In the genomic region with DNA sequence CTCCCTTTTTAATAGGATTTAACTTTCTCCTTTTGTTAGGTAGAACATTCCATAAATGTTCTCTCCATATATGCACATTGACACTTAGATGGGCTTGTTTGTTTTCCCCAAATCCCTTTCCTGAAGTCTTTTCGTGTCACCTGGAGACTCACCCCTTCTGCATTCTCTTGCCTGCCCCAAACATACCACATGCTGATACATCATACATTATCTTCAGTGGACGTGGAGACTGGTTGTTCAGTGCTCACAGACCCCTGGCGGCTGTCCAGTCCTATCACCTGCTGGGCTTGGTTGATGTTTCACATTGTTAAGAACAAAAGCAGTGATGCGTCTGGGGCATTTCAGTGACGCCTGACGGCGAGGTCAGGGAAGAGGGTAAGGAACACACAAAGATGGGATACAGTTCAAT, we compare ENCODE assay signal across 9 cellular contexts. TPM values are rescaled to one million over a fixed set of nuclear protein-coding genes. Genes with fewer than 3 reads are reported as not detected.
DNase-seq lines count a peak whose midpoint lies in the region; ATAC-seq and TF ChIP-seq lines count a peak whose summit lies in the region.
"Had no signal": no experiment of that assay in that cellular context is flagged by ENCODE, and none has a peak within 500 bp of the region (broad histone marks: within the 10 kb centered on the region; RNA-seq: fewer than 3 reads in every experiment).

No MANE protein-coding gene starts in this region.

- TF ChIP-seq CTCF in OCI-LY3 (IDR thresholded peaks at IDR 0.05; ENCODE audit: low read depth, low read length) (no peak; the same call in 1 of the 2 replicates), vagina (IDR thresholded peaks at IDR 0.05) (no peak), MCF 10A (IDR thresholded peaks at IDR 0.05; ENCODE audit: unreplicated experiment) (no peak)

- peak overlapping the region; percentile 63 for H3K4me2 ChIP-seq in OCI-LY3 (ENCODE audit: low read length)

- POLR2A ChIA-PET in MCF 10A (lab: Yijun Ruan, JAX), result interaction anchor here (1.2 to 9.5 kb wide), 3 partner anchors 19 to 364 kb away, joined by 4 to 238 read pairs (median 12); partner anchors contain the start of gene BTG2

- H3K4me3 ChIP-seq in OCI-LY3 (ENCODE audit: low read length), result no peak overlapping the region
- no peak overlapping the region for H3K4me3 ChIP-seq in vagina
- H3K4me3 ChIP-seq: cardiac muscle cell had no signal

- intact Hi-C loops in vagina (cut with DNase I), result loop anchor here (5.0 kb wide), 1 partner anchor 56 kb away; no protein-coding TSS in a partner anchor
- intact Hi-C loops in MCF 10A (cut with micrococcal nuclease), result loop anchor here (5.0 kb wide), 1 partner anchor 291 kb away; no protein-coding TSS in a partner anchor

- no peaks in the 10 kb centered on the region for H3K36me3 Mint-ChIP-seq in stimulated activated naive CD8-positive, alpha-beta T cell treated with anti-CD3 and anti-CD28 coated beads, Interleukin-15, Interleukin-2, amounts not matched to agents 100 ng/mL and 50 ng/mL, for 24 hours (ENCODE audit: low read depth)
- no peaks in the 10 kb centered on the region for H3K36me3 Mint-ChIP-seq in immature natural killer cell
- H3K36me3 Mint-ChIP-seq in MCF 10A (ENCODE audit: insufficient read depth, unreplicated experiment), result no peaks in the 10 kb centered on the region

- H3K27me3 ChIP-seq in OCI-LY3 (ENCODE audit: low read depth, low read length) (no peaks in the 10 kb centered on the region), vagina (no peaks in the 10 kb centered on the region)
- H3K27me3 ChIP-seq: cardiac muscle cell had no signal

- no peaks in the 10 kb centered on the region for H3K9me3 Mint-ChIP-seq in stimulated activated naive CD8-positive, alpha-beta T cell treated with anti-CD3 and anti-CD28 coated beads, Interleukin-15, Interleukin-2, amounts not matched to agents 100 ng/mL and 50 ng/mL, for 24 hours
- no peaks in the 10 kb centered on the region for H3K9me3 Mint-ChIP-seq in stimulated activated naive CD8-positive, alpha-beta T cell treated with anti-CD3 and anti-CD28 coated beads, Interleukin-15, amount 100 ng/mL, for 72 hours
- no peaks in the 10 kb centered on the region for H3K9me3 Mint-ChIP-seq in immature natural killer cell
- H3K9me3 Mint-ChIP-seq in MCF 10A (ENCODE audit: unreplicated experiment), result no peaks in the 10 kb centered on the region

- H3K27ac ChIP-seq in OCI-LY3 (ENCODE audit: low read length) (no peak overlapping the region), vagina (peak overlapping the region; percentile 89)

- H4K20me1 ChIP-seq in OCI-LY3 (ENCODE audit: insufficient read depth, low read length), result no peaks in the 10 kb centered on the region

- H3K27ac Mint-ChIP-seq in stimulated activated naive CD8-positive, alpha-beta T cell treated with anti-CD3 and anti-CD28 coated beads, Interleukin-15, Interleukin-2, amounts not matched to agents 100 ng/mL and 50 ng/mL, for 24 hours, result no peak overlapping the region
- H3K27ac Mint-ChIP-seq in stimulated activated naive CD8-positive, alpha-beta T cell treated with anti-CD3 and anti-CD28 coated beads, Interleukin-15, amount 100 ng/mL, for 72 hours, result no peak overlapping the region
- H3K27ac Mint-ChIP-seq in immature natural killer cell, result peak overlapping the region; percentile 95 to 99 (median 97)
- no peak overlapping the region for H3K27ac Mint-ChIP-seq in MCF 10A (ENCODE audit: low read depth, unreplicated experiment)

- CTCF ChIA-PET in MCF 10A (lab: Yijun Ruan, JAX), result interaction anchor here (1.2 to 20.2 kb wide), 6 partner anchors 10 to 59 kb away, joined by 3 to 980 read pairs (median 130); no protein-coding TSS in a partner anchor

- H3K27me3 Mint-ChIP-seq in stimulated activated naive CD8-positive, alpha-beta T cell treated with anti-CD3 and anti-CD28 coated beads, Interleukin-15, Interleukin-2, amounts not matched to agents 100 ng/mL and 50 ng/mL, for 24 hours, result no peaks in the 10 kb centered on the region
- H3K27me3 Mint-ChIP-seq in stimulated activated naive CD8-positive, alpha-beta T cell treated with anti-CD3 and anti-CD28 coated beads, Interleukin-15, amount 100 ng/mL, for 72 hours, result no peaks in the 10 kb centered on the region
- peaks cover 10 to 26% (median 10%) of the 10 kb centered on the region in 3 donors for H3K27me3 Mint-ChIP-seq in immature natural killer cell (ENCODE audit: low read depth in 3 of 3)
- peaks cover 5% of the 10 kb centered on the region for H3K27me3 Mint-ChIP-seq in MCF 10A (ENCODE audit: insufficient read depth, unreplicated experiment)

- H3K9me3 ChIP-seq in OCI-LY3 (ENCODE audit: insufficient read depth, low read length) (no peaks in the 10 kb centered on the region; the same call in 1 of the 2 replicates), vagina (no peaks in the 10 kb centered on the region)

- no TSS peak for BruUV-seq in MCF 10A (replicated peaks; lab: Mats Ljungman, UMichigan)

- H2AFZ ChIP-seq in OCI-LY3 (ENCODE audit: low read depth, low read length), result no peak overlapping the region

- peaks cover 56% of the 10 kb centered on the region for H3K4me1 Mint-ChIP-seq in stimulated activated naive CD8-positive, alpha-beta T cell treated with anti-CD3 and anti-CD28 coated beads, Interleukin-15, Interleukin-2, amounts not matched to agents 100 ng/mL and 50 ng/mL, for 24 hours (ENCODE audit: low read depth)
- peaks cover 53% of the 10 kb centered on the region for H3K4me1 Mint-ChIP-seq in stimulated activated naive CD8-positive, alpha-beta T cell treated with anti-CD3 and anti-CD28 coated beads, Interleukin-15, amount 100 ng/mL, for 72 hours
- H3K4me1 Mint-ChIP-seq in immature natural killer cell (peaks cover 51 to 53% of the 10 kb centered on the region in 2 donors), MCF 10A (ENCODE audit: insufficient read depth, unreplicated experiment) (peaks cover 21% of the 10 kb centered on the region)

- no peak overlapping the region for H3K9ac ChIP-seq in OCI-LY3 (ENCODE audit: low read length)

- H3K4me1 ChIP-seq in OCI-LY3 (ENCODE audit: low read length), result peaks cover 52% of the 10 kb centered on the region
- H3K4me1 ChIP-seq in vagina, result peaks cover 41% of the 10 kb centered on the region

- H3K36me3 ChIP-seq in OCI-LY3 (replicated peaks; ENCODE audit: low read depth, low read length), result no peaks in the 10 kb centered on the region
- H3K36me3 ChIP-seq in vagina, result no peaks in the 10 kb centered on the region
- H3K36me3 ChIP-seq: cardiac muscle cell had no signal

- ATAC-seq in stimulated activated naive CD8-positive, alpha-beta T cell treated with anti-CD3 and anti-CD28 coated beads, Interleukin-15, amount 100 ng/mL, for 72 hours, result no peak

- H3K79me2 ChIP-seq in OCI-LY3 (ENCODE audit: low read length), result no peaks in the 10 kb centered on the region

- no peak for TF ChIP-seq POLR2A in vagina (IDR thresholded peaks at IDR 0.05)

- H3K4me3 Mint-ChIP-seq in stimulated activated naive CD8-positive, alpha-beta T cell treated with anti-CD3 and anti-CD28 coated beads, Interleukin-15, Interleukin-2, amounts not matched to agents 100 ng/mL and 50 ng/mL, for 24 hours, result peak overlapping the region; percentile 14
- peak overlapping the region in 1 of 2 donors; percentile 1 for H3K4me3 Mint-ChIP-seq in stimulated activated naive CD8-positive, alpha-beta T cell treated with anti-CD3 and anti-CD28 coated beads, Interleukin-15, amount 100 ng/mL, for 72 hours
- H3K4me3 Mint-ChIP-seq in immature natural killer cell, result no peak overlapping the region
- H3K4me3 Mint-ChIP-seq in MCF 10A (ENCODE audit: unreplicated experiment), result no peak overlapping the region

- DNase-seq in stimulated activated naive CD8-positive, alpha-beta T cell treated with anti-CD3 and anti-CD28 coated beads, Interleukin-15, amount 100 ng/mL, for 72 hours, result no peak
- no peak for DNase-seq in immature natural killer cell
- DNase-seq in vagina (ENCODE audit: extremely low spot score in 2 of 2), result no peak
- no peak for DNase-seq in MCF 10A (ENCODE audit: unreplicated experiment)
- DNase-seq in NCI-H2171 (lab: John Stamatoyannopoulos, UW), result no peak
- DNase-seq in Ammon's horn (ENCODE audit: low spot score), result no peak

RNA-seq across cellular contexts. Expression of gene FMOD, which starts 22.2 kb away (rescaled TPM):
- not detected for polyA plus RNA-seq in immature natural killer cell
- total RNA-seq in vagina (80.3 TPM), MCF 10A (2022) (not detected in 2 replicates)

RNA-seq across cellular contexts. Expression of gene BTG2, which starts 23.4 kb away (rescaled TPM):
- 100 to 1,000 TPM; 112 to 147 (median 127) TPM for polyA plus RNA-seq in immature natural killer cell
- 191 TPM for total RNA-seq in vagina
- 39.8 and 44.4 TPM in 2 replicates for total RNA-seq in MCF 10A (2022)

Comparison
In these comparisons a context has a peak if more than half of its experiments do, and no peak if none do; other contexts are left out.
1. H3K27ac Mint-ChIP-seq: peak in immature natural killer cell (6 of 6); none in stimulated activated naive CD8-positive, alpha-beta T cell treated with anti-CD3 and anti-CD28 coated beads, Interleukin-15, Interleukin-2, amounts not matched to agents 100 ng/mL and 50 ng/mL, for 24 hours (single experiment), stimulated activated naive CD8-positive, alpha-beta T cell treated with anti-CD3 and anti-CD28 coated beads, Interleukin-15, amount 100 ng/mL, for 72 hours (0 of 2) and MCF 10A (single experiment).
2. RNA of gene FMOD, which starts 22.2 kb away (total RNA-seq): 80.3 TPM in vagina (single experiment); not detected in MCF 10A; every median in the first group is over 10 times any median in the second.